ENCODE assay signal across 22 cellular contexts in the genomic region with DNA sequence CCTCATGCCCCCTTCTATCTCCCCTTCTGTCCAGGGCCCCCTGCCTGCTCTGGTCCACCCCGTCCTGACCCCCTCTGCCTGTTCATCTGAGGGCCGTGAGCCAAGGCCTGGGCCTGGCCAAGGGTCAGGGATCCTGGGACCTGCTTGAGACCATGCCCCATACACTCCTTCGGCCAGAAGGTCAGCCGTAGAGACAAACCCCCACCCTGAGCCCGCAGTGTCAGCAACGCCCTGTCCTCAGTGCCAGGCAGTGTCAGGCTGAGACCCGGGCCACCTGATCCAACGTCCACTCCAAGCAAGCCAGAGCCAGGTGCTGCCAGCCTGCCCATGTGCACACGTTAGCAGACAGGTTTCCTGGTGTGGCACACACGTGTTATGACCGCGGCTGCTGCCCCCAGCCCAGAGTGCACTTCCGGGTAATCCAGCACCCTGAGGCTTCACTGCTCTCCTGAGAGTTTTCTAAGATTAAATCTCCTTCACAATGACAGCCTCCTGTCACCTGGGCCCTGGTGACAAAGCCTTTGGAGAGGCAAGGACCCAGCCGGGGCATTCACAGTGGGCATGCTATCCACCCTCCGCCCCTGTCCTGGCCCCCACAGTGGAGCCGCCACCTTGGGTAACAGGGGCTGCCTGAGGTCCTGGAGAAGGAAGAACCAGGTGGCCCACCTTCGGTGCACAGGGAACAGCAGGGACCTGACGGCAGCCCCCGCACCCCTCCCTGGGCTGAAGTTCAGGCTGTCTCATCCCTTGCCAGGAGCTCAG. TPM values are rescaled to one million over a fixed set of nuclear protein-coding genes. Genes with fewer than 3 reads are reported as not detected.
DNase-seq lines count a peak whose midpoint lies in the region; ATAC-seq and TF ChIP-seq lines count a peak whose summit lies in the region.
"Had no signal": no experiment of that assay in that cellular context is flagged by ENCODE, and none has a peak within 500 bp of the region (broad histone marks: within the 10 kb centered on the region; RNA-seq: fewer than 3 reads in every experiment).

No MANE protein-coding gene starts in this region.

- ATAC-seq in lower lobe of right lung (no peak), GM18909 (IDR thresholded peaks at IDR 0.05; ENCODE audit: poor library complexity, unreplicated experiment) (no peak), HG03565 (IDR thresholded peaks at IDR 0.05; ENCODE audit: unreplicated experiment) (no peak)

- H3K9me3 ChIP-seq in lower lobe of right lung: no peaks in the 10 kb centered on the region
- H3K9me3 ChIP-seq: breast epithelium, upper lobe of left lung had no signal

- H3K27ac ChIP-seq in 22Rv1: peak overlapping the region; percentile 48; the same call in 1 of the 2 replicates
- no peak overlapping the region for H3K27ac ChIP-seq in lower lobe of right lung
- H3K27ac ChIP-seq: breast epithelium, dorsolateral prefrontal cortex, upper lobe of left lung had no signal

- peaks cover 86% of the 10 kb centered on the region for H3K27me3 ChIP-seq in lower lobe of right lung (ENCODE audit: low read depth)

- no peaks in the 10 kb centered on the region for H3K4me1 ChIP-seq in lower lobe of right lung

- no peaks in the 10 kb centered on the region for H3K36me3 ChIP-seq in lower lobe of right lung
- H3K36me3 ChIP-seq: breast epithelium, upper lobe of left lung had no signal

- no peak overlapping the region for H3K4me3 ChIP-seq in lower lobe of right lung
- H3K4me3 ChIP-seq: breast epithelium, dorsolateral prefrontal cortex, upper lobe of left lung had no signal

- intact Hi-C loops in lower lobe of right lung (cut with DNase I): no loop called here

- 0 out of 2 replicates have a peak, but pooled peaks have one; percentile 18 for TF ChIP-seq POLR2A in Raji (IDR thresholded peaks at IDR 0.05; ENCODE audit: insufficient read depth, low read depth, low read length)

- DNase-seq in DMS153 (lab: John Stamatoyannopoulos, UW) (peak; percentile 48), DMS153 treated with DMSO at 0.1 percent for 48 hours (lab: John Stamatoyannopoulos, UW; ENCODE audit: unreplicated experiment) (no peak), lower lobe of right lung (peak; percentile 44), middle frontal gyrus (ENCODE audit: extremely low spot score, low spot score) (no peak)
- DNase-seq: 8988T; activated CD8-positive, alpha-beta memory T cell treated with anti-CD3 and anti-CD28 coated beads, Interleukin-2, amount 50 U/mL, for 4 hours; activated naive CD8-positive, alpha-beta T cell treated with anti-CD3 and anti-CD28 coated beads for 36 hours; CD4-positive, CD25-positive, alpha-beta regulatory T cell; islet precursor cell; NCI-H2107; occipital lobe; SIG-M5; stimulated activated naive CD4-positive, alpha-beta T cell had no signal

- TF ChIP-seq CTCF in 22Rv1 (IDR thresholded peaks at IDR 0.05): no peak
- TF ChIP-seq CTCF in lower lobe of right lung (IDR thresholded peaks at IDR 0.05): no peak

RNA-seq across cellular contexts. Expression of a gene that starts 10.1 kb away (rescaled TPM):
- 2.2 TPM for total RNA-seq in lower lobe of right lung
- total RNA-seq: activated CD4-positive, alpha-beta T cell treated with anti-CD3 and anti-CD28 coated beads for 36 hours; activated naive CD8-positive, alpha-beta T cell treated with anti-CD3 and anti-CD28 coated beads for 36 hours; CD4-positive, CD25-positive, alpha-beta regulatory T cell; mononuclear cell had no signal

RNA-seq across cellular contexts. Expression of a gene that starts 45.4 kb away (rescaled TPM):
- total RNA-seq in lower lobe of right lung: 46.5 TPM

RNA-seq across cellular contexts. Expression of a gene that starts 46.7 kb away (rescaled TPM):
- total RNA-seq in lower lobe of right lung: 17.0 TPM

RNA-seq across cellular contexts. Expression of a gene that starts 52.6 kb away (rescaled TPM):
- 1.2 TPM for total RNA-seq in lower lobe of right lung
- total RNA-seq: occipital lobe had no signal

Comparison
In these comparisons a context has a peak if more than half of its experiments do, and no peak if none do; other contexts are left out.
1. DNase-seq: peak in DMS153 (single experiment) and lower lobe of right lung (single experiment); none in DMS153 treated with DMSO at 0.1 percent for 48 hours (single experiment) and middle frontal gyrus (single experiment).